9 cellular contexts compared by ENCODE assay signal in genomic region chr2:55419236-55419513, GRCh38. TPM values are rescaled to one million over a fixed set of nuclear protein-coding genes. Genes with fewer than 3 reads are reported as not detected.
A peak's percentile ranks its signal among the peaks of the same experiment; 100 is the strongest.
DNase-seq lines count a peak whose midpoint lies in the region; ATAC-seq and TF ChIP-seq lines count a peak whose summit lies in the region.
"Had no signal": no experiment of that assay in that cellular context is flagged by ENCODE, and none has a peak within 500 bp of the region (broad histone marks: within the 10 kb centered on the region; RNA-seq: fewer than 3 reads in every experiment).

No MANE protein-coding gene starts in this region.

- DNase-seq in NCI-H1417 (lab: John Stamatoyannopoulos, UW) (peak in 2 of 3 experiments; percentile 75 to 90), NCI-H1417 treated with DMSO at 0.1 percent for 48 hours (lab: John Stamatoyannopoulos, UW) (no peak), esophagus squamous epithelium (lab: John Stamatoyannopoulos, UW) (no peak), natural killer cell (no peak), cerebellar nuclear complex (lab: John Stamatoyannopoulos, UW) (no peak)

- TF ChIP-seq CTCF in WI38 (IDR thresholded peaks at IDR 0.05; ENCODE audit: low read depth, low read length) (no peak), esophagus squamous epithelium (IDR thresholded peaks at IDR 0.05) (no peak), natural killer cell (IDR thresholded peaks at IDR 0.05) (no peak)

- H3K4me1 ChIP-seq in esophagus squamous epithelium: peaks cover 0 to 38% (median 0%) of the 10 kb centered on the region in 3 donors

- no peaks in the 10 kb centered on the region for H3K36me3 ChIP-seq in esophagus squamous epithelium

- no peak for TF ChIP-seq POLR2A in esophagus squamous epithelium (IDR thresholded peaks at IDR 0.05)

- ATAC-seq in HG03460 (IDR thresholded peaks at IDR 0.05; ENCODE audit: unreplicated experiment): peak; percentile 3
- ATAC-seq in natural killer cell: peak; percentile 5 to 10 (median 10)
- ATAC-seq in GM18861 (IDR thresholded peaks at IDR 0.05; ENCODE audit: unreplicated experiment): no peak

- peak overlapping the region; percentile 88 for H3K4me3 Mint-ChIP-seq in natural killer cell

- H3K27ac ChIP-seq in esophagus squamous epithelium: peak overlapping the region; percentile 77 to 96 (median 88)
- H3K27ac ChIP-seq: C4-2B had no signal

- H3K27me3 Mint-ChIP-seq in natural killer cell (ENCODE audit: low read depth in 2 of 2): peaks cover 3 to 11% of the 10 kb centered on the region in 2 donors

- 1 to 3% methylated on average over 10 to 14 of the region's 14 CpGs for WGBS in esophagus squamous epithelium, 2 donors

- H3K27me3 ChIP-seq in esophagus squamous epithelium: no peaks in the 10 kb centered on the region

- H3K27ac Mint-ChIP-seq in natural killer cell: peak overlapping the region; percentile 80 to 92

- H3K4me3 ChIP-seq in WI38 (ENCODE audit: low read depth, low read length) (peak overlapping the region; percentile 92), esophagus squamous epithelium (peak overlapping the region; percentile 60 to 97 (median 82))

- H3K4me1 Mint-ChIP-seq in natural killer cell: peaks cover 31 to 38% of the 10 kb centered on the region in 2 donors

- intact Hi-C loops in esophagus squamous epithelium (cut with DNase I) (no loop called here), natural killer cell (cut with micrococcal nuclease) (loop anchor here (1.0 to 5.0 kb wide), 2 partner anchors 186 to 367 kb away; partner anchors contain the start of gene RTN4)

- H3K9me3 ChIP-seq in esophagus squamous epithelium: no peaks in the 10 kb centered on the region

- H3K36me3 Mint-ChIP-seq in natural killer cell: no peaks in the 10 kb centered on the region

- no peaks in the 10 kb centered on the region for H3K9me3 Mint-ChIP-seq in natural killer cell

RNA-seq across cellular contexts. Expression of gene CCDC88A, which starts 0.5 kb away (rescaled TPM):
- 10 to 100 TPM in 3 of 4 donors, 1 to 10 TPM in 1; 5.5 to 23.8 (median 17.3) TPM for total RNA-seq in esophagus squamous epithelium
- total RNA-seq in natural killer cell: 10 to 100 TPM; 20.4 to 39.0 (median 26.4) TPM

Comparison
In these comparisons a context has a peak if more than half of its experiments do, and no peak if none do; other contexts are left out.
1. DNase-seq: peak in NCI-H1417 (2 of 3); none in NCI-H1417 treated with DMSO at 0.1 percent for 48 hours (single experiment), esophagus squamous epithelium (single experiment), natural killer cell (single experiment) and cerebellar nuclear complex (0 of 2).